In the genomic region with DNA sequence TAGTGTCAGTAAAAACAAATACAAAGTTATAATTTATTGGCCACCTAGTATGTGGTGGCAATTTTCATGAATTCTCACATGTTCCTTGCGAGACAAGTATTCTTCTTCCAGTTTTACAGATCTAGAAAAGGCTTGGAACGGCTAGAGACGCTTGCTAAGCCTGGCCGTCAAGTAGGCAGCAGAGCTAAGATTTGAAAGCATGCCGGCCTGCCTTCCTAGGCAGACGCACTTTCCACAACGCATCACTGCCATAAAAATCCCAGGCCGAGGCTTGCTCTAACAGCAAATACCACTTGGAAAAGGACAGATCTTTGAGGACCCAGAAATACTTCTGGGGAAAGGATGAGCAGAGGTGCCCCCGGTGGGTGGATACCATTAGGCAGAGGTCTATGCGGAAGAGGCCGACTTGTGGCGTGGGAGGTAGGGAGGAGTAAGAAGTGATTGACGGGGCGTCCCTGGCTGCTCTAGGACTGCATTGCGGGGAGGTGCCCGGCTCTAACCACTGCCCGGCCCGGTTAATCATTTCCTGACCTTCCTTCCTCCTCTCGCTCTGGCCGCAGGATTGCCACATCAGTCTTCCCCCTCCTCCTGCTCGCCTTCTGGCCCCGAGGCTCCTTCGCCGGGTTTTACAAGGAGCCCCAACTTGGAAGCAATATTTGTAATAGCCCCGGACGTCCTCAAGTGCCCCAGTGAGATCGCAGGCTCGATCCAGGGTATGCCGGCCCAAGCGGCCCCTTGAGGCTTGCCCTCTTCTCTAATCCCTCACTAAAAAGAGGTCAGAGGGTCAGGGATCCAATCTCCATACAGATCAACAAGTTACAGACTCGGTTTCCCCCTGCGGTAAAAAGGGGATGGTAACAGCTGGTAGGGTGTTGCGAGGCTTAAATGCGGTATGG, we compare ENCODE assay signal across 8 cellular contexts. TPM values are rescaled to one million over a fixed set of nuclear protein-coding genes. Genes with fewer than 3 reads are reported as not detected.
A peak's percentile ranks its signal among the peaks of the same experiment; 100 is the strongest.
DNase-seq lines count a peak whose midpoint lies in the region; TF ChIP-seq lines count a peak whose summit lies in the region.

No MANE protein-coding gene starts in this region.

- H3K27ac ChIP-seq in H9 (ENCODE audit: insufficient read length, low read depth, low read length) (no peak overlapping the region), dorsolateral prefrontal cortex (peak overlapping the region; percentile 48 to 96 (median 90))

- in situ Hi-C loops in G401 (cut with HindIII; ENCODE audit: low sequenced_read_pairs) = no loop called here

- no peaks in the 10 kb centered on the region; a peak in 1 of 7 replicates for H3K36me3 Mint-ChIP-seq in H9 (ENCODE audit: insufficient read depth in 1 of 3, low read depth in 3 of 3)
- H3K36me3 Mint-ChIP-seq in activated CD4-positive, alpha-beta T cell treated with anti-CD3 and anti-CD28 coated beads, Interleukin-2, amount 10 ng/mL, durations not matched to agents 7 days and 5 days (ENCODE audit: low read depth) = peaks cover 17% of the 10 kb centered on the region

- H3K14ac ChIP-seq in H9 (ENCODE audit: insufficient read depth, low read length) = no peak overlapping the region

- H4K91ac ChIP-seq in H9 (ENCODE audit: insufficient read length, low read depth, low read length) = no peak overlapping the region

- no peak overlapping the region for H3K23ac ChIP-seq in H9 (ENCODE audit: insufficient read length, low read depth, low read length)

- no CpG with 5 or more reads among the region's 34 CpGs for WGBS in H9 (ENCODE audit: extremely low coverage, insufficient read length, low lambda C conversion rate)

- no peak overlapping the region for H2BK12ac ChIP-seq in H9 (ENCODE audit: insufficient read length, low read depth, low read length)

- H3K9me3 Mint-ChIP-seq in H9 = peaks cover 0 to 5% of the 10 kb centered on the region in 2 experiments; a peak in 2 of 5 replicates
- H3K9me3 Mint-ChIP-seq in activated CD4-positive, alpha-beta T cell treated with anti-CD3 and anti-CD28 coated beads, Interleukin-2, amount 10 ng/mL, durations not matched to agents 7 days and 5 days = peaks cover 3% of the 10 kb centered on the region

- H3K23me2 ChIP-seq in H9 (ENCODE audit: insufficient read length, low read depth, low read length, poor library complexity, severe bottlenecking) = peaks cover 17% of the 10 kb centered on the region

- no peaks in the 10 kb centered on the region for H3K79me1 ChIP-seq in H9 (ENCODE audit: insufficient read depth, low read depth, low read length, poor library complexity, severe bottlenecking)

- no peak overlapping the region for H2AK5ac ChIP-seq in H9 (ENCODE audit: insufficient read length, low read length)

- no peak overlapping the region for H3K56ac ChIP-seq in H9 (ENCODE audit: insufficient read length, low read depth, low read length)

- no peak overlapping the region; a peak in 1 of 7 replicates for H3K27ac Mint-ChIP-seq in H9
- H3K27ac Mint-ChIP-seq in activated CD4-positive, alpha-beta T cell treated with anti-CD3 and anti-CD28 coated beads, Interleukin-2, amount 10 ng/mL, durations not matched to agents 7 days and 5 days = peak overlapping the region; percentile 95

- H3K9me3 ChIP-seq in H9 (ENCODE audit: control insufficient read depth, low read depth, low read length) = no peaks in the 10 kb centered on the region

- no peak overlapping the region for H3K18ac ChIP-seq in H9 (ENCODE audit: insufficient read length, low read depth, low read length)

- H3K27me3 ChIP-seq in H9 (ENCODE audit: insufficient read depth, low read length) (peaks cover 50% of the 10 kb centered on the region), dorsolateral prefrontal cortex (peaks cover 0 to 5% (median 0%) of the 10 kb centered on the region in 45 donors)

- H3T11ph ChIP-seq in H9 (ENCODE audit: low read length) = no peak overlapping the region

- H3K27me3 Mint-ChIP-seq in H9 (ENCODE audit: low read depth) = peaks cover 31% of the 10 kb centered on the region
- no peaks in the 10 kb centered on the region for H3K27me3 Mint-ChIP-seq in activated CD4-positive, alpha-beta T cell treated with anti-CD3 and anti-CD28 coated beads, Interleukin-2, amount 10 ng/mL, durations not matched to agents 7 days and 5 days

- H4K20me1 ChIP-seq in H9 (ENCODE audit: control insufficient read depth, insufficient read depth, insufficient read length) = no peaks in the 10 kb centered on the region

- H4K8ac ChIP-seq in H9 (replicated peaks; ENCODE audit: insufficient read length, low read depth, low read length) = no peak overlapping the region

- H3K4me1 Mint-ChIP-seq in H9 = peaks cover 30 to 47% of the 10 kb centered on the region in 2 experiments
- H3K4me1 Mint-ChIP-seq in activated CD4-positive, alpha-beta T cell treated with anti-CD3 and anti-CD28 coated beads, Interleukin-2, amount 10 ng/mL, durations not matched to agents 7 days and 5 days = peaks cover 68% of the 10 kb centered on the region

- no peak overlapping the region for H3K9ac ChIP-seq in H9 (ENCODE audit: extremely low read depth, insufficient read length, low read length)

- intact Hi-C loops in dorsolateral prefrontal cortex (cut with DNase I) = loop anchor here in 1 of 2 donors (10.0 kb wide), 1 partner anchor 218 kb away; no protein-coding TSS in a partner anchor

- peak overlapping the region; percentile 54 for H3K4me2 ChIP-seq in H9 (ENCODE audit: insufficient read depth, insufficient read length, low read length)

- no peak overlapping the region for H2BK20ac ChIP-seq in H9 (ENCODE audit: low read depth, low read length, poor library complexity, severe bottlenecking)

- no peaks in the 10 kb centered on the region for H3K79me2 ChIP-seq in H9 (ENCODE audit: insufficient read depth, low read length)

- no peak overlapping the region for H2AFZ ChIP-seq in H9 (ENCODE audit: low read length)

- no peak overlapping the region for H2BK15ac ChIP-seq in H9 (ENCODE audit: low read depth, low read length)

- H4K5ac ChIP-seq in H9 (ENCODE audit: insufficient read length, low read depth, low read length) = no peak overlapping the region

- no peak for TF ChIP-seq CTCF in H9 (conservative IDR thresholded peaks at IDR 0.05)
- TF ChIP-seq CTCF in dorsolateral prefrontal cortex (IDR thresholded peaks at IDR 0.05 in 54 of 56, conservative IDR thresholded peaks at IDR 0.05 in 2 of 56; ENCODE audit: low read depth in 1 of 56, partially characterized antibody in 56 of 56) = no peak

- DNase-seq in G401 (ENCODE audit: low spot score) (peak; percentile 21), H9 (peak; percentile 79), M059J (ENCODE audit: low read depth) (peak; percentile 45), dorsolateral prefrontal cortex (peak in 9 of 10 donors; percentile 23 to 67 (median 53)), lung microvascular endothelial cell (ENCODE audit: low read depth in 2 of 2) (peak; percentile 64 to 97), NCI-H1436 (lab: John Stamatoyannopoulos, UW) (no peak)
- peak; percentile 70 for DNase-seq in activated CD4-positive, alpha-beta T cell treated with anti-CD3 and anti-CD28 coated beads, Interleukin-2, amount 10 ng/mL, durations not matched to agents 7 days and 5 days
- DNase-seq in stimulated activated CD4-positive, alpha-beta T cell treated with anti-CD3 and anti-CD28 coated beads, TNF-alpha, amount 100 ng/mL, for 48 hours (ENCODE audit: low read depth in 3 of 3) = peak; percentile 48 to 72 (median 62)

- peak overlapping the region; percentile 55 to 88 (median 78) for H3K4me3 ChIP-seq in dorsolateral prefrontal cortex

- no peak overlapping the region for H2BK120ac ChIP-seq in H9 (ENCODE audit: low read depth, low read length, poor library complexity, severe bottlenecking)

- H3K4me1 ChIP-seq in H9 (ENCODE audit: insufficient read depth, low read length) = peaks cover 6% of the 10 kb centered on the region; the same call in 1 of the 2 replicates

- H3K4me3 Mint-ChIP-seq in H9 = peak overlapping the region; percentile 61 to 87
- peak overlapping the region; percentile 76 for H3K4me3 Mint-ChIP-seq in activated CD4-positive, alpha-beta T cell treated with anti-CD3 and anti-CD28 coated beads, Interleukin-2, amount 10 ng/mL, durations not matched to agents 7 days and 5 days

- no peak overlapping the region for H3K4ac ChIP-seq in H9 (ENCODE audit: low read depth, low read length)

- no peak overlapping the region for H2BK5ac ChIP-seq in H9 (ENCODE audit: insufficient read length, low read length)

- CTCF ChIA-PET in activated CD4-positive, alpha-beta T cell treated with anti-CD3 and anti-CD28 coated beads, Interleukin-2, amount 10 ng/mL, durations not matched to agents 7 days and 5 days (lab: Charles Lee) = interaction anchor here (0.8 to 4.7 kb wide), 6 partner anchors 7 to 565 kb away, joined by 3 to 31 read pairs (median 6); no protein-coding TSS in a partner anchor

- POLR2A ChIA-PET in activated CD4-positive, alpha-beta T cell treated with anti-CD3 and anti-CD28 coated beads, Interleukin-2, amount 10 ng/mL, durations not matched to agents 7 days and 5 days (lab: Charles Lee) = interaction anchor here (0.6 to 1.0 kb wide), 2 partner anchors 37 to 93 kb away, joined by 3 to 4 read pairs; no protein-coding TSS in a partner anchor

RNA-seq across cellular contexts. Expression of a gene that starts 1.3 kb away (rescaled TPM):
- 27.3 and 28.5 TPM in 2 replicates for total RNA-seq in G401 (2014; rRNA removed; shearing (Covaris generic))
- 12.0 and 14.2 TPM in 2 replicates for total RNA-seq in H9 (2021)
- 25.7 and 29.9 TPM in 2 replicates for total RNA-seq in M059J (2014; rRNA removed; shearing (Covaris generic))
- total RNA-seq in activated CD4-positive, alpha-beta T cell treated with anti-CD3 and anti-CD28 coated beads, Interleukin-2, amount 10 ng/mL, durations not matched to agents 7 days and 5 days = 10 to 100 TPM; 62.7 to 70.8 TPM
- total RNA-seq in dorsolateral prefrontal cortex = 10 to 100 TPM; 11.5 to 36.2 (median 21.9) TPM
- 25.3 and 30.0 TPM in 2 replicates for total RNA-seq in lung microvascular endothelial cell
